In the genomic region with DNA sequence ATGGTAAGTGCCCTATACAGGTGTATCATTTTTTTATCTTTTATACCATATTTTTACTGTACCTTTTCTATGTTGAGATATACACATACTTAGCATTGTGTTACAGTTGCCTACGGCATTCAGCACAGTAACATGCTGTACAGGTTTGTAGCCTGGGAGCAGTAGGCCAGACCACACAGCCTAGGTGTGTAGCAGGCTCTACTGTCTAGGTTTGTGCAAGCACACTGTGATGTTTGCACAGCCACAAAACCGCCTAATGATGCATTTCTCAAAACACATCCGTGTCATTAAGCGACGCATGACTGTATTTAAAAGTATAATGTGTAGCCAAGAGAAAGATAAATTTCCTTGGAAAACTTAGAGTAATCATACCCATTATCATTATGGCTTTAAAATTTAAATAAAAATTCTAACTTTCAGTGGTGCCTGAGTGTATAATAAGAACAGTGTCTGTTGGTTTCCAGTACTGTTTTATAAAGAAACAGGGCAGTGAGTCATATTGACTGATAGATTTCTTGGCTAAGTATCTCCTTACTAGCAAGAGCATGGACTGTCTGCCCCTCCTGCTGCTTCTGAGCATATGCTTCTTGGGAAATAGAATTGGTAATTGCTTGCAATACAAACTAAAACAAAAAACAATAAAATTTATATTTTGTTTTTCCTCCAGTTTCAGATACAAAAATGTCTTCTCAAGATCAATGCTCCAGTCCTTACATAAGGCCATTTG, we compare ENCODE assay signal across 12 cellular contexts. TPM values are rescaled to one million over a fixed set of nuclear protein-coding genes. Genes with fewer than 3 reads are reported as not detected.
DNase-seq lines count a peak whose midpoint lies in the region; TF ChIP-seq lines count a peak whose summit lies in the region.
"Had no signal": no experiment of that assay in that cellular context is flagged by ENCODE, and none has a peak within 500 bp of the region (broad histone marks: within the 10 kb centered on the region; RNA-seq: fewer than 3 reads in every experiment).

No MANE protein-coding gene starts in this region.

- H3K27me3 ChIP-seq in brain microvascular endothelial cell (replicated peaks) (no peaks in the 10 kb centered on the region), hepatocyte (no peaks in the 10 kb centered on the region), tibial artery (no peaks in the 10 kb centered on the region)
- H3K27me3 ChIP-seq: BLaER1 had no signal

- peak overlapping the region; percentile 45 for H3K4me2 ChIP-seq in hepatocyte
- H3K4me2 ChIP-seq: BLaER1 had no signal

- peaks cover 4% of the 10 kb centered on the region for H3K79me2 ChIP-seq in hepatocyte

- no peaks in the 10 kb centered on the region for H3K9me2 ChIP-seq in hepatocyte (replicated peaks; ENCODE audit: insufficient read depth)

- H3K4me3 Mint-ChIP-seq in activated T-cell treated with anti-CD3 and anti-CD28 coated beads, Interleukin-2, amount 50 U/mL, for 24 hours: no peak overlapping the region

- H3K27ac ChIP-seq in brain microvascular endothelial cell (peak overlapping the region; percentile 25), hepatocyte (peak overlapping the region; percentile 56), tibial artery (peak overlapping the region; percentile 55 to 62)

- WGBS in hepatocyte (ENCODE audit: low lambda C conversion rate, missing lambda C conversion rate): 95% methylated on average over 5 of the region's 5 CpGs

- H3K27me3 Mint-ChIP-seq in activated T-cell treated with anti-CD3 and anti-CD28 coated beads, Interleukin-2, amount 50 U/mL, for 24 hours: no peaks in the 10 kb centered on the region

- DNase-seq in activated T-cell treated with anti-CD3 and anti-CD28 coated beads, Interleukin-2, amount 50 U/mL, for 24 hours: no peak
- DNase-seq in activated T-cell treated with anti-CD3 and anti-CD28 coated beads, Interleukin-2, amount 50 U/mL, for 1 hour: no peak
- DNase-seq in brain microvascular endothelial cell (peak; percentile 54), hepatocyte (ENCODE audit: low spot score) (no peak), tibial artery (no peak), 8988T (no peak), NOMO-1 treated with dmso at 0.1 percent for 144 hours (lab: John Stamatoyannopoulos, UW; ENCODE audit: unreplicated experiment) (no peak), HK-2 (ENCODE audit: unreplicated experiment) (no peak)

- no peak overlapping the region for H3K4me3 ChIP-seq in brain microvascular endothelial cell (ENCODE audit: low read depth, low read length)
- no peak overlapping the region for H3K4me3 ChIP-seq in hepatocyte
- H3K4me3 ChIP-seq in tibial artery: no peak overlapping the region
- H3K4me3 ChIP-seq: BLaER1, GM12878, skin epidermis had no signal

- H3K9me3 ChIP-seq in hepatocyte (ENCODE audit: low read depth) (no peaks in the 10 kb centered on the region), tibial artery (no peaks in the 10 kb centered on the region)
- H3K9me3 ChIP-seq: BLaER1 had no signal

- H3K9me3 Mint-ChIP-seq in activated T-cell treated with anti-CD3 and anti-CD28 coated beads, Interleukin-2, amount 50 U/mL, for 24 hours: no peaks in the 10 kb centered on the region
- H3K9me3 Mint-ChIP-seq: activated naive CD4-positive, alpha-beta T cell treated with anti-CD3 and anti-CD28 coated beads, Interleukin-2, amount 50 U/mL, for 72 hours had no signal

- no peaks in the 10 kb centered on the region for H4K20me1 ChIP-seq in hepatocyte (ENCODE audit: insufficient read depth, poor library complexity, severe bottlenecking)
- H4K20me1 ChIP-seq: BLaER1 had no signal

- H3K27ac Mint-ChIP-seq in activated T-cell treated with anti-CD3 and anti-CD28 coated beads, Interleukin-2, amount 50 U/mL, for 24 hours: peak overlapping the region; percentile 62

- TF ChIP-seq CTCF in brain microvascular endothelial cell (IDR thresholded peaks at IDR 0.05; ENCODE audit: low read depth, low read length, missing control alignments) (no peak), hepatocyte (IDR thresholded peaks at IDR 0.05; ENCODE audit: poor library complexity) (no peak), tibial artery (IDR thresholded peaks at IDR 0.05) (no peak)

- in situ Hi-C loops in brain microvascular endothelial cell (cut with HindIII; ENCODE audit: low pct_ligation_motif_present, low sequenced_read_pairs): no loop called here

- H2AFZ ChIP-seq in hepatocyte: no peak overlapping the region

- H3K36me3 ChIP-seq in brain microvascular endothelial cell (replicated peaks) (peaks cover 14% of the 10 kb centered on the region), hepatocyte (replicated peaks; ENCODE audit: insufficient read depth, low read depth) (peaks cover 3% of the 10 kb centered on the region), tibial artery (peaks cover 16 to 43% (median 40%) of the 10 kb centered on the region in 3 donors)

- intact Hi-C loops in tibial artery (cut with DNase I; ENCODE audit: low total_unique reads): no loop called here

- H3K36me3 Mint-ChIP-seq in activated T-cell treated with anti-CD3 and anti-CD28 coated beads, Interleukin-2, amount 50 U/mL, for 24 hours (ENCODE audit: low read depth): peaks cover 90% of the 10 kb centered on the region

- peaks cover 11% of the 10 kb centered on the region for H3K4me1 Mint-ChIP-seq in activated T-cell treated with anti-CD3 and anti-CD28 coated beads, Interleukin-2, amount 50 U/mL, for 24 hours (ENCODE audit: low read depth)

- H3K4me1 ChIP-seq in hepatocyte (ENCODE audit: insufficient read depth) (peaks cover 9% of the 10 kb centered on the region), tibial artery (peaks cover 0 to 30% (median 22%) of the 10 kb centered on the region in 4 donors)
- H3K4me1 ChIP-seq: BLaER1 had no signal

RNA-seq across cellular contexts. Expression of a gene that starts 18.3 kb away (rescaled TPM):
- 44.8 and 49.6 TPM in 2 replicates for total RNA-seq in hepatocyte
- polyA plus RNA-seq in hepatocyte: 72.7 and 79.8 TPM in 2 replicates

RNA-seq across cellular contexts. Expression of a gene that starts 42.7 kb away (rescaled TPM):
- 18.7 and 19.5 TPM in 2 replicates for total RNA-seq in hepatocyte
- polyA plus RNA-seq in hepatocyte: 10.7 and 11.0 TPM in 2 replicates
